In the genomic region with DNA sequence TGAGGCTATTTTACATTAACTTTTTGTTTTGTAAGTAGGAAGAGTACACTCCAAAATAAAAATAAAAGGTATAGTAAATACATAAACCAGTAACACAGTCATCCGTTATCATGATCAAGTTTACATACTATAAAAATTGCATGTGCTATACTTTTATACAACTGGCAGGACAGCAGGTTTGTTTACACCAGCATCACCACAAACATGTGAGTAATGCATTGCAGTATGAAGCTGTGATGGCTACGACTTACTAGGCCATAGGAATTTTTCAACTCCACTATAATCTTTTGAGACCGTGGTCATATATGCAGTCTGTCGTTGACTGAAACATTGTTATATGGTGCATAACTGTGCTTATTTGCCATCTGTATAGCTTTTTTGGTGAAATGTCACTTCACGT, we compare ENCODE assay signal across 26 cellular contexts.
"Had no signal": no experiment of that assay in that cellular context is flagged by ENCODE, and none has a peak within 500 bp of the region (broad histone marks: within the 10 kb centered on the region; RNA-seq: fewer than 3 reads in every experiment).

No MANE protein-coding gene starts in this region.

- ATAC-seq: activated CD4-positive, CD25-positive, alpha-beta regulatory T cell treated with anti-CD3 and anti-CD28 coated beads, Interleukin-2, amount 50 U/mL, for 24 hours; activated CD8-positive, alpha-beta T cell treated with anti-CD3 and anti-CD28 coated beads for 36 hours; activated T-cell treated with anti-CD3 and anti-CD28 coated beads, Interleukin-2, amount 50 U/mL, for 72 hours had no signal

- DNase-seq: activated CD4-positive, alpha-beta T cell treated with anti-CD3 and anti-CD28 coated beads for 4 hours; activated CD8-positive, alpha-beta memory T cell treated with anti-CD3 and anti-CD28 coated beads, Interleukin-2, amount 50 U/mL, for 4 hours; activated CD8-positive, alpha-beta T cell treated with anti-CD3 and anti-CD28 coated beads for 36 hours; activated naive CD4-positive, alpha-beta T cell treated with anti-CD3 and anti-CD28 coated beads, Interleukin-2, amount 50 U/mL, for 16 hours; activated naive CD8-positive, alpha-beta T cell treated with anti-CD3 and anti-CD28 coated beads, Interleukin-2, amount 10 ng/mL, durations not matched to agents 7 days and 5 days; activated T-cell treated with anti-CD3 and anti-CD28 coated beads, Interleukin-2, amount 50 U/mL, for 72 hours; adrenal gland; aorta; caudate nucleus; Kasumi-1; NCI-H1092 treated with DMSO at 0.1 percent for 48 hours; NCI-H1417 treated with DMSO at 0.1 percent for 48 hours; NCI-H1694; NCI-H2029; NCI-H345; NCI-H510A; NCI-H526 treated with DMSO at 0.1 percent for 48 hours; NCI-H82; Peyer's patch; Right ventricle myocardium superior; SJCRH30; SK-N-SH had no signal

- H3K4me1 Mint-ChIP-seq: activated naive CD8-positive, alpha-beta T cell treated with anti-CD3 and anti-CD28 coated beads, Interleukin-2, amount 10 ng/mL, durations not matched to agents 7 days and 5 days had no signal

- H3K4me1 ChIP-seq: adrenal gland, breast epithelium, Peyer's patch, SJCRH30 had no signal

- H3K9me3 ChIP-seq: adrenal gland, Peyer's patch, SJCRH30 had no signal

- H3K27me3 ChIP-seq: adrenal gland, breast epithelium, Peyer's patch, SJCRH30 had no signal

- H3K4me2 ChIP-seq: SK-N-SH had no signal

- H3K27ac Mint-ChIP-seq: activated CD8-positive, alpha-beta T cell treated with anti-CD3 and anti-CD28 coated beads for 36 hours; activated naive CD8-positive, alpha-beta T cell treated with anti-CD3 and anti-CD28 coated beads, Interleukin-2, amount 10 ng/mL, durations not matched to agents 7 days and 5 days; activated T-cell treated with anti-CD3 and anti-CD28 coated beads, Interleukin-2, amount 50 U/mL, for 72 hours; T-helper 1 cell treated with Interleukin-12 subunit alpha and Interleukin-12 subunit beta and Interleukin-4 antibody, amounts not matched to agents 30 μg/mL and 1 μg/mL, for 36 hours had no signal

- H3K36me3 ChIP-seq: adrenal gland, breast epithelium, Peyer's patch, SJCRH30 had no signal

- H3K9me3 Mint-ChIP-seq: activated naive CD8-positive, alpha-beta T cell treated with anti-CD3 and anti-CD28 coated beads, Interleukin-2, amount 10 ng/mL, durations not matched to agents 7 days and 5 days; T-helper 1 cell treated with Interleukin-12 subunit alpha and Interleukin-12 subunit beta and Interleukin-4 antibody, amounts not matched to agents 30 μg/mL and 1 μg/mL, for 36 hours had no signal

- H3K27ac ChIP-seq: adrenal gland, breast epithelium, Peyer's patch, RWPE1, SJCRH30 had no signal

- H3K4me3 Mint-ChIP-seq: activated CD8-positive, alpha-beta T cell treated with anti-CD3 and anti-CD28 coated beads for 36 hours; activated naive CD8-positive, alpha-beta T cell treated with anti-CD3 and anti-CD28 coated beads, Interleukin-2, amount 10 ng/mL, durations not matched to agents 7 days and 5 days; activated T-cell treated with anti-CD3 and anti-CD28 coated beads, Interleukin-2, amount 50 U/mL, for 72 hours; T-helper 1 cell treated with Interleukin-12 subunit alpha and Interleukin-12 subunit beta and Interleukin-4 antibody, amounts not matched to agents 30 μg/mL and 1 μg/mL, for 36 hours had no signal

- H3K36me3 Mint-ChIP-seq: activated naive CD8-positive, alpha-beta T cell treated with anti-CD3 and anti-CD28 coated beads, Interleukin-2, amount 10 ng/mL, durations not matched to agents 7 days and 5 days had no signal

- H3K4me3 ChIP-seq: adrenal gland, breast epithelium, Peyer's patch, SJCRH30 had no signal

- H3K27me3 Mint-ChIP-seq: activated naive CD8-positive, alpha-beta T cell treated with anti-CD3 and anti-CD28 coated beads, Interleukin-2, amount 10 ng/mL, durations not matched to agents 7 days and 5 days had no signal

- H3K9ac ChIP-seq: SK-N-SH had no signal
